In genomic region chr19:40576585-40577451, GRCh38 we compare ENCODE assay signal across 8 cellular contexts. TPM values are rescaled to one million over a fixed set of nuclear protein-coding genes. Genes with fewer than 3 reads are reported as not detected.
DNase-seq lines count a peak whose midpoint lies in the region; ATAC-seq, FAIRE-seq and TF ChIP-seq lines count a peak whose summit lies in the region.

Gene SHKBP1 (plus strand): TSS chr19:40576873. CDS start chr19:40576900, 27 bp downstream.

- H3K36me3 ChIP-seq in H1 (ENCODE audit: control insufficient read depth in 2 of 4, insufficient read depth in 4 of 4, low read length in 3 of 4) (peaks cover 2 to 18% (median 14%) of the 10 kb centered on the region in 4 experiments; a peak in 7 of 8 replicates), mesendoderm (ENCODE audit: control insufficient read depth, insufficient read depth, low read length) (no peaks in the 10 kb centered on the region)

- H3K9ac ChIP-seq in H1 (replicated peaks in 1 of 4; ENCODE audit: extremely low read depth in 1 of 4, low read depth in 3 of 4, low read length in 3 of 4), result peak within 1 kb of the TSS; percentile 25 to 72 (median 66)
- peak within 1 kb of the TSS; percentile 78 for H3K9ac ChIP-seq in mesendoderm (ENCODE audit: low read length)

- peak within 1 kb of the TSS; percentile 84 for H4K91ac ChIP-seq in H1 (replicated peaks; ENCODE audit: insufficient read length, low read length)

- TF ChIP-seq POLR2A in H1 (IDR thresholded peaks at IDR 0.05; ENCODE audit: control extremely low read depth in 1 of 2, low read depth in 2 of 2, low read length in 2 of 2), result no peak; a peak in 1 of 3 replicates

- H4K8ac ChIP-seq in H1 (ENCODE audit: extremely low read depth, insufficient read depth, low read length) (peak within 1 kb of the TSS; percentile 69; the same call in 1 of the 2 replicates), mesendoderm (ENCODE audit: low read depth, low read length) (peak within 1 kb of the TSS; percentile 7)

- H2BK12ac ChIP-seq in H1 (ENCODE audit: low read depth, low read length), result peak within 1 kb of the TSS; percentile 2; the same call in 1 of the 2 replicates

- TF ChIP-seq EP300 in H1 (IDR thresholded peaks at IDR 0.05; ENCODE audit: borderline replicate concordance in 1 of 2, low read depth in 2 of 2, low read length in 2 of 2), result no peak

- FAIRE-seq in HTR-8/SVneo (lab: Jason Lieb, UNC) (peak; percentile 72), H1 (lab: Jason Lieb, UNC) (peak; percentile 32)

- no peaks in the 10 kb centered on the region for H3K9me3 ChIP-seq in H1 (ENCODE audit: insufficient read depth in 2 of 2, low read depth in 1 of 2, low read length in 1 of 2)

- H3K27me3 ChIP-seq in H1 (replicated peaks in 1 of 4; ENCODE audit: control insufficient read depth in 3 of 4, extremely low read depth in 1 of 4, insufficient read depth in 3 of 4, low read length in 3 of 4) (no peaks in the 10 kb centered on the region), mesendoderm (ENCODE audit: insufficient read depth, low read length, poor library complexity) (no peaks in the 10 kb centered on the region)

- H4K5ac ChIP-seq in H1 (ENCODE audit: insufficient read length, low read depth, low read length) (peak within 1 kb of the TSS; percentile 79), mesendoderm (ENCODE audit: low read length) (no peak within 1 kb of the TSS)

- peak within 1 kb of the TSS; percentile 74 for H2AFZ ChIP-seq in H1 (ENCODE audit: low read length)

- H2BK15ac ChIP-seq in H1 (ENCODE audit: low read length) (0 out of 2 replicates have a peak within 1 kb of the TSS, but pooled peaks have one; percentile 72), mesendoderm (replicated peaks; ENCODE audit: low read depth) (no peak within 1 kb of the TSS)

- no peak for TF ChIP-seq RAD21 in H1 (IDR thresholded peaks at IDR 0.05 in 1 of 2, conservative IDR thresholded peaks at IDR 0.05 in 1 of 2; ENCODE audit: low read depth in 2 of 2, low read length in 2 of 2)

- CTCF ChIA-PET in H1 (lab: Charles Lee; ENCODE audit: partially characterized antibody), result interaction anchor here (0.9 to 2.2 kb wide), 4 partner anchors 18 to 37 kb away, joined by 3 to 5 read pairs (median 4); no protein-coding TSS in a partner anchor

- H2BK5ac ChIP-seq in H1 (ENCODE audit: low read depth, low read length), result peak within 1 kb of the TSS; percentile 45; the same call in 1 of the 2 replicates
- no peak within 1 kb of the TSS for H2BK5ac ChIP-seq in mesendoderm (ENCODE audit: low read length)

- H3K4ac ChIP-seq in H1 (replicated peaks; ENCODE audit: insufficient read length, low read depth, low read length) (peak within 1 kb of the TSS; percentile 23), mesendoderm (ENCODE audit: low read depth, low read length) (no peak within 1 kb of the TSS)

- POLR2A ChIA-PET in H1 (lab: Charles Lee; ENCODE audit: partially characterized antibody), result interaction anchor here (1.1 to 2.6 kb wide), 4 partner anchors 10 to 39 kb away, joined by 3 to 20 read pairs (median 4); no protein-coding TSS in a partner anchor

- peak; percentile 98 for DNase-seq in COLO829 (ENCODE audit: low spot score)
- DNase-seq in HTR-8/SVneo (ENCODE audit: insufficient read length, low spot score), result peak; percentile 98
- DNase-seq in NOMO-1 treated with DMSO at 0.1 percent for 48 hours (lab: John Stamatoyannopoulos, UW; ENCODE audit: unreplicated experiment), result peak; percentile 95
- peak; percentile 80 to 88 (median 82) for DNase-seq in activated CD8-positive, alpha-beta memory T cell treated with anti-CD3 and anti-CD28 coated beads for 48 hours (ENCODE audit: low read depth in 2 of 3, low spot score in 2 of 3)
- peak; percentile 80 to 97 for DNase-seq in H1 (ENCODE audit: low read depth in 1 of 2, low spot score in 2 of 2)
- DNase-seq in mesendoderm, result peak; percentile 97
- peak; percentile 86 for DNase-seq in stimulated activated CD8-positive, alpha-beta memory T cell treated with anti-CD3 and anti-CD28 coated beads, Interleukin-12 subunit alpha, Interleukin-12 subunit beta, amount 100 ng/mL, for 4 hours (ENCODE audit: low read depth)

- H2BK120ac ChIP-seq in H1 (replicated peaks; ENCODE audit: low read depth, low read length), result no peak within 1 kb of the TSS
- H2BK120ac ChIP-seq in mesendoderm (ENCODE audit: low read depth, low read length), result peak within 1 kb of the TSS; percentile 51

- no peak for TF ChIP-seq CTCF in H1 (IDR thresholded peaks at IDR 0.05; ENCODE audit: control extremely low read depth in 1 of 3, insufficient read depth in 1 of 3, low read depth in 1 of 3, low read length in 3 of 3)

- H3K79me1 ChIP-seq in H1 (ENCODE audit: low read depth, low read length), result no peaks in the 10 kb centered on the region
- H3K79me1 ChIP-seq in mesendoderm (ENCODE audit: low read length), result no peaks in the 10 kb centered on the region

- peak within 1 kb of the TSS; percentile 85 for H3K18ac ChIP-seq in H1 (ENCODE audit: extremely low read depth, low read length)
- H3K18ac ChIP-seq in mesendoderm (ENCODE audit: low read length), result peak within 1 kb of the TSS; percentile 93

- H3K4me1 ChIP-seq in H1 (replicated peaks in 1 of 4; ENCODE audit: control insufficient read depth in 3 of 4, insufficient read depth in 4 of 4, low read length in 3 of 4), result peaks cover 2 to 8% (median 5%) of the 10 kb centered on the region in 4 experiments; a peak in 6 of 7 replicates
- peaks cover 4% of the 10 kb centered on the region for H3K4me1 ChIP-seq in mesendoderm (ENCODE audit: control insufficient read depth, low read depth, low read length)

- H2AK5ac ChIP-seq in H1 (ENCODE audit: low read depth, low read length) (no peak within 1 kb of the TSS), mesendoderm (ENCODE audit: low read length) (no peak within 1 kb of the TSS)

- no peaks in the 10 kb centered on the region for H4K20me1 ChIP-seq in H1 (replicated peaks in 1 of 2; ENCODE audit: control insufficient read depth in 1 of 2, insufficient read depth in 2 of 2, low read length in 2 of 2)

- H3K27ac ChIP-seq in H1 (ENCODE audit: low read depth, low read length) (peak within 1 kb of the TSS; percentile 69), mesendoderm (ENCODE audit: low read depth, low read length) (peak within 1 kb of the TSS; percentile 32)

- WGBS in H1 (ENCODE audit: extremely low coverage in 1 of 2, insufficient coverage in 1 of 2, insufficient read length in 1 of 2, insufficient replicate concordance in 2 of 2, low coverage in 1 of 2, low lambda C conversion rate in 2 of 2, missing lambda C conversion rate in 1 of 2), 2 experiments, result 4% methylated on average over 39 of the region's 55 CpGs; no CpG with 5 or more reads in 1 of the 2 experiments
- no CpG with 5 or more reads among the region's 55 CpGs for WGBS in mesendoderm (ENCODE audit: extremely low coverage, insufficient coverage, low lambda C conversion rate)

- no peak within 1 kb of the TSS for H2BK20ac ChIP-seq in H1 (ENCODE audit: low read length)

- H3K56ac ChIP-seq in H1 (replicated peaks; ENCODE audit: insufficient read length, low read depth, low read length) (peak within 1 kb of the TSS; percentile 37), mesendoderm (ENCODE audit: low read length) (peak within 1 kb of the TSS; percentile 92)

- H3K23ac ChIP-seq in H1 (ENCODE audit: insufficient read length) (no peak within 1 kb of the TSS), mesendoderm (ENCODE audit: low read length) (no peak within 1 kb of the TSS)

- H3K4me2 ChIP-seq in H1 (ENCODE audit: insufficient read depth in 1 of 2, low read depth in 2 of 2, low read length in 2 of 2) (peak within 1 kb of the TSS; percentile 90 to 93), mesendoderm (ENCODE audit: low read length) (peak within 1 kb of the TSS; percentile 70)

- no peak within 1 kb of the TSS for H3K14ac ChIP-seq in H1 (ENCODE audit: insufficient read length)

- H3K23me2 ChIP-seq in H1 (ENCODE audit: low read depth, low read length), result peaks cover 11% of the 10 kb centered on the region; the same call in 1 of the 2 replicates

- H3K4me3 ChIP-seq in H1 (ENCODE audit: extremely low read depth in 1 of 4, insufficient read depth in 2 of 4, low read depth in 3 of 4, low read length in 4 of 4), result peak within 1 kb of the TSS; percentile 67 to 96 (median 80)
- peak within 1 kb of the TSS; percentile 67 for H3K4me3 ChIP-seq in mesendoderm (ENCODE audit: low read length)

- peak; percentile 88 for ATAC-seq in GM21381 (IDR thresholded peaks at IDR 0.05; ENCODE audit: unreplicated experiment)

- no peaks in the 10 kb centered on the region for H3K79me2 ChIP-seq in H1 (ENCODE audit: control insufficient read depth in 1 of 2, insufficient read depth in 2 of 2, low read length in 2 of 2)
- no peaks in the 10 kb centered on the region for H3K79me2 ChIP-seq in mesendoderm (ENCODE audit: control insufficient read depth, insufficient read depth, low read length)

TF ChIP-seq in H1, 55 proteins besides CTCF, POLR2A, EP300 and RAD21 (continues in another document):
- TF ChIP-seq SIN3A (conservative IDR thresholded peaks at IDR 0.05 in 1 of 2, IDR thresholded peaks at IDR 0.05 in 1 of 2; ENCODE audit: low read depth in 1 of 2, low read length in 2 of 2) (peak in 1 of 2 experiments; percentile 37; a peak in 2 of 4 replicates), HDAC2 (IDR thresholded peaks at IDR 0.05; ENCODE audit: borderline replicate concordance in 1 of 2, low read depth in 2 of 2, low read length in 2 of 2) (peak; percentile 13 to 22; a peak in 1 of 4 replicates), CHD2 (IDR thresholded peaks at IDR 0.05; ENCODE audit: low read length) (peak; percentile 94), SIRT6 (IDR thresholded peaks at IDR 0.05; ENCODE audit: low read length) (no peak), SP2 (IDR thresholded peaks at IDR 0.05; ENCODE audit: low read length) (peak; percentile 89), SP1 (IDR thresholded peaks at IDR 0.05; ENCODE audit: low read depth, low read length) (peak; percentile 99), RXRA (IDR thresholded peaks at IDR 0.05; ENCODE audit: insufficient read depth, low read depth, low read length) (0 out of 2 replicates have a peak, but pooled peaks have one; percentile 13), CBX8 (IDR thresholded peaks at IDR 0.05; ENCODE audit: borderline replicate concordance, low read depth, low read length) (no peak), TBP (IDR thresholded peaks at IDR 0.05; ENCODE audit: low read depth, low read length) (0 out of 2 replicates have a peak, but pooled peaks have one; percentile 15), YY1 (IDR thresholded peaks at IDR 0.05; ENCODE audit: low read depth, low read length) (0 out of 2 replicates have a peak, but pooled peaks have one; percentile 17)

RNA-seq across cellular contexts. Expression of gene SHKBP1, which starts in this region (rescaled TPM):
- total RNA-seq in H1 (2021; fragmentation: NEBNext Ultra II Directional; extraction: Animal tissue kit (Norgen Biotek cat#: 25700)), result 72.8 and 74.6 TPM in 2 replicates
- polyA plus RNA-seq in H1 (2011; rRNA removed), result 98.8 and 158 TPM in 2 replicates
- polyA plus RNA-seq in H1 (2011; cell fraction: cytosol; rRNA removed), result 81.1 TPM
- 207 TPM for polyA plus RNA-seq in H1 (2011; cell fraction: nucleus; rRNA removed)
- polyA plus RNA-seq in H1 (2012, experiment 1 of 2), result 79.8 to 106 TPM (median 102 TPM) in 4 replicates
- 95.8 TPM for polyA plus RNA-seq in H1 (2012, experiment 2 of 2)
- polyA plus RNA-seq in H1 (2013, experiment 1 of 2), result 79.2 TPM
- 73.3 TPM for polyA plus RNA-seq in H1 (2013, experiment 2 of 2)
- polyA minus RNA-seq in H1 (2011; rRNA and poly(A)+ RNA removed), result 44.1 and 59.2 TPM in 2 replicates
- polyA minus RNA-seq in H1 (2011; cell fraction: cytosol; rRNA and poly(A)+ RNA removed), result 83.1 TPM
- polyA minus RNA-seq in H1 (2011; cell fraction: nucleus; rRNA and poly(A)+ RNA removed), result 68.1 TPM
- polyA plus RNA-seq in mesendoderm (2013, experiment 1 of 2), result 52.1 TPM
- 49.6 TPM for polyA plus RNA-seq in mesendoderm (2013, experiment 2 of 2)

Comparison
In these comparisons a context has a peak if more than half of its experiments do, and no peak if none do; other contexts are left out.
1. Peak in every context shown above with its lines: DNase-seq, ATAC-seq, H3K4me3 ChIP-seq and H3K27ac ChIP-seq.